Comparison of ENCODE assay signal across 1 cellular context in the genomic region with DNA sequence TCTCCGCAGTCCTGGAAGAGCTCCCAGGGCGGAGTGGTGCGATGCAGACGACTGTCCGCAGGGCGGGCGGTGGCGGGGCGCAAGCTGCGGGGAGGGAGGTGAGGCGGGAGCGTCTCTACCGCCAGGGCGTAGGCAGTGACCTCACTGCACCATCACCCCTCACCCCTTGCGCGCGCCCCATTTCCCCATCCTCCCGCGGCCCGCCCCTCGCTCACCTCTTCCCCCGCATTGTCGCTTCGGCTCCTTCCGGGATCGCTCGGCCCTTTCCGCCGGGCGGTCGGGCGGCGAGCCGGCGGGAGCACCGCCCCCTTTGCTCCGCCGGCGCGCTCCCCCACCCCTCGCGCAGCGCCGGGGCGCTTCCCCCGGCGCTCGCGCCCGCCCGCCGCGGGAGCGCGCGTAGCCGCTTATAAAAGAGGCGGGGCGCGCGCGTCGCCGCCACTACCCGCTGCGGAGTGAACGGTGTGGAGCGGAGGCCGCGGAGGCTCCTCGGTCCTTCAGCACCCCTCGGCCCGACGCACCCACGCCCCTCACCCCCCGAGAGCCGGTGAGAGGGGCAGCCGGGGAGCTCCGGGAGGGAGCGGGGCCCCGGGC.
TF ChIP-seq lines count a peak whose summit lies in the region.

SPTAN1 (plus strand) TSS at position 435 of the 591 bp plus-strand sequence. CDS start 14,154 bp downstream, outside the sequence.

TF ChIP-seq in SK-N-SH, 30 proteins besides CTCF, POLR2A, EP300 and RAD21 (continued from another document):
- TF ChIP-seq, protein P1, sequence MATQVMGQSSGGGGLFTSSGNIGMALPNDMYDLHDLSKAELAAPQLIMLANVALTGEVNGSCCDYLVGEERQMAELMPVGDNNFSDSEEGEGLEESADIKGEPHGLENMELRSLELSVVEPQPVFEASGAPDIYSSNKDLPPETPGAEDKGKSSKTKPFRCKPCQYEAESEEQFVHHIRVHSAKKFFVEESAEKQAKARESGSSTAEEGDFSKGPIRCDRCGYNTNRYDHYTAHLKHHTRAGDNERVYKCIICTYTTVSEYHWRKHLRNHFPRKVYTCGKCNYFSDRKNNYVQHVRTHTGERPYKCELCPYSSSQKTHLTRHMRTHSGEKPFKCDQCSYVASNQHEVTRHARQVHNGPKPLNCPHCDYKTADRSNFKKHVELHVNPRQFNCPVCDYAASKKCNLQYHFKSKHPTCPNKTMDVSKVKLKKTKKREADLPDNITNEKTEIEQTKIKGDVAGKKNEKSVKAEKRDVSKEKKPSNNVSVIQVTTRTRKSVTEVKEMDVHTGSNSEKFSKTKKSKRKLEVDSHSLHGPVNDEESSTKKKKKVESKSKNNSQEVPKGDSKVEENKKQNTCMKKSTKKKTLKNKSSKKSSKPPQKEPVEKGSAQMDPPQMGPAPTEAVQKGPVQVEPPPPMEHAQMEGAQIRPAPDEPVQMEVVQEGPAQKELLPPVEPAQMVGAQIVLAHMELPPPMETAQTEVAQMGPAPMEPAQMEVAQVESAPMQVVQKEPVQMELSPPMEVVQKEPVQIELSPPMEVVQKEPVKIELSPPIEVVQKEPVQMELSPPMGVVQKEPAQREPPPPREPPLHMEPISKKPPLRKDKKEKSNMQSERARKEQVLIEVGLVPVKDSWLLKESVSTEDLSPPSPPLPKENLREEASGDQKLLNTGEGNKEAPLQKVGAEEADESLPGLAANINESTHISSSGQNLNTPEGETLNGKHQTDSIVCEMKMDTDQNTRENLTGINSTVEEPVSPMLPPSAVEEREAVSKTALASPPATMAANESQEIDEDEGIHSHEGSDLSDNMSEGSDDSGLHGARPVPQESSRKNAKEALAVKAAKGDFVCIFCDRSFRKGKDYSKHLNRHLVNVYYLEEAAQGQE (IDR thresholded peaks at IDR 0.05; ENCODE audit: low read depth, low read length), result no peak
- TF ChIP-seq YY1 (IDR thresholded peaks at IDR 0.05; ENCODE audit: low read depth) (no peak; the same call in 1 of the 2 replicates), SIN3A (IDR thresholded peaks at IDR 0.05; ENCODE audit: borderline replicate concordance, low read depth, low read length) (peak; percentile 88; the same call in 1 of the 2 replicates), JUND (IDR thresholded peaks at IDR 0.05) (no peak), FOXJ3 (CRISPR knock-in tag; IDR thresholded peaks at IDR 0.05) (no peak), EZH2phosphoT487 (IDR thresholded peaks at IDR 0.05; ENCODE audit: borderline replicate concordance, low read depth) (no peak), FOXM1 (IDR thresholded peaks at IDR 0.05; ENCODE audit: low read depth) (no peak), CHD2 (IDR thresholded peaks at IDR 0.05; ENCODE audit: low read length, partially characterized antibody) (peak; percentile 45), MAX (IDR thresholded peaks at IDR 0.05; ENCODE audit: low read depth) (no peak; the same call in 1 of the 2 replicates), TCF12 (IDR thresholded peaks at IDR 0.05) (no peak), ELF1 (IDR thresholded peaks at IDR 0.05) (peak; percentile 71), IRF3 (IDR thresholded peaks at IDR 0.05; ENCODE audit: low read depth, low read length) (no peak), RXRA (IDR thresholded peaks at IDR 0.05; ENCODE audit: borderline replicate concordance, low read depth) (no peak), TAF1 (IDR thresholded peaks at IDR 0.05; ENCODE audit: borderline replicate concordance, low read depth, low read length) (peak; percentile 94; the same call in 1 of the 2 replicates), RCOR1 (IDR thresholded peaks at IDR 0.05; ENCODE audit: low read length) (no peak), TEAD4 (IDR thresholded peaks at IDR 0.05; ENCODE audit: borderline replicate concordance, insufficient read depth) (no peak), MXI1 (IDR thresholded peaks at IDR 0.05; ENCODE audit: low read depth, low read length) (no peak; the same call in 1 of the 2 replicates), USF1 (IDR thresholded peaks at IDR 0.05; ENCODE audit: borderline replicate concordance, low read depth) (no peak), POLR2AphosphoS5 (IDR thresholded peaks at IDR 0.05; ENCODE audit: low read depth, low read length) (peak; percentile 99), GABPA (IDR thresholded peaks at IDR 0.05; ENCODE audit: low read depth) (0 out of 2 replicates have a peak, but pooled peaks have one; percentile 6), NFIC (IDR thresholded peaks at IDR 0.05; ENCODE audit: borderline replicate concordance) (no peak), MEF2A (IDR thresholded peaks at IDR 0.05; ENCODE audit: borderline replicate concordance, low read depth) (no peak)
- TF ChIP-seq, protein P2, sequence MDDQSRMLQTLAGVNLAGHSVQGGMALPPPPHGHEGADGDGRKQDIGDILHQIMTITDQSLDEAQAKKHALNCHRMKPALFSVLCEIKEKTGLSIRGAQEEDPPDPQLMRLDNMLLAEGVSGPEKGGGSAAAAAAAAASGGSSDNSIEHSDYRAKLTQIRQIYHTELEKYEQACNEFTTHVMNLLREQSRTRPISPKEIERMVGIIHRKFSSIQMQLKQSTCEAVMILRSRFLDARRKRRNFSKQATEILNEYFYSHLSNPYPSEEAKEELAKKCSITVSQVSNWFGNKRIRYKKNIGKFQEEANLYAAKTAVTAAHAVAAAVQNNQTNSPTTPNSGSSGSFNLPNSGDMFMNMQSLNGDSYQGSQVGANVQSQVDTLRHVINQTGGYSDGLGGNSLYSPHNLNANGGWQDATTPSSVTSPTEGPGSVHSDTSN (IDR thresholded peaks at IDR 0.05), result no peak
